Comparison of ENCODE assay signal across 1 cellular context in the genomic region with DNA sequence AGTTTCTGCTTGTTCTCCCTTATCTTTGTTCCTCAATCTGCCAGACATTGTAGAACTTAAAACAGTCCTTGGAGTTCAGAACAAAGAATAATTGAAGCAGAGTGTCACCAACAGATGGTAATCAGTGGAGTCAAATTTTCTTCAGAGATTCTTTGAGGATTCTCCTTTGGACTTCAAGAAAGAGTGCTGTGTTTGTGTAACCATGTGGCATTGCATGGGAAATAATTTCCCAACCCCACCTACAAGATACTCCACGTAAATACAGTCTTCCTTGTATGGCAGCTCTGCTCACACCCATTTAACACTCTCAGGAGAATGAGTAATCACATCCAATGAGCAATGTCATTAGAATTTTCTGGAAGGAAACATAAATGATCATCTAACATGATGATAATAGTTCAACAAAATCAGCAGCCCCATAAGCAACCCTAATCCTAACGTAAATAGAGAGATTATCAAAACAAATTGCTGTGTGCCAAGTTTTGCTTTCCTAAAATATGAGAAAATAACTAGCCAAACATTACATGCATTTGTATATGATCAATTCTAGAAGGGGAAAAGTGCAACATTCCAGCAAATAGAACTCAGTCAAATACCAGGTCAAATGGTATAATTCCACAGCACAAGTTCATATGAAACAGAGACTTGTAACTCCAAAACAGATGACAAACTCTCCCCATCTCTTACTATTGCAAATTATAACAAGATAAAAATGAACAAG.
TF ChIP-seq lines count a peak whose summit lies in the region.

No MANE protein-coding gene starts in this region.

TF ChIP-seq in WTC11, 78 proteins besides CTCF, POLR2A, EP300 and RAD21 (continued from another document):
- TF ChIP-seq, protein P1, sequence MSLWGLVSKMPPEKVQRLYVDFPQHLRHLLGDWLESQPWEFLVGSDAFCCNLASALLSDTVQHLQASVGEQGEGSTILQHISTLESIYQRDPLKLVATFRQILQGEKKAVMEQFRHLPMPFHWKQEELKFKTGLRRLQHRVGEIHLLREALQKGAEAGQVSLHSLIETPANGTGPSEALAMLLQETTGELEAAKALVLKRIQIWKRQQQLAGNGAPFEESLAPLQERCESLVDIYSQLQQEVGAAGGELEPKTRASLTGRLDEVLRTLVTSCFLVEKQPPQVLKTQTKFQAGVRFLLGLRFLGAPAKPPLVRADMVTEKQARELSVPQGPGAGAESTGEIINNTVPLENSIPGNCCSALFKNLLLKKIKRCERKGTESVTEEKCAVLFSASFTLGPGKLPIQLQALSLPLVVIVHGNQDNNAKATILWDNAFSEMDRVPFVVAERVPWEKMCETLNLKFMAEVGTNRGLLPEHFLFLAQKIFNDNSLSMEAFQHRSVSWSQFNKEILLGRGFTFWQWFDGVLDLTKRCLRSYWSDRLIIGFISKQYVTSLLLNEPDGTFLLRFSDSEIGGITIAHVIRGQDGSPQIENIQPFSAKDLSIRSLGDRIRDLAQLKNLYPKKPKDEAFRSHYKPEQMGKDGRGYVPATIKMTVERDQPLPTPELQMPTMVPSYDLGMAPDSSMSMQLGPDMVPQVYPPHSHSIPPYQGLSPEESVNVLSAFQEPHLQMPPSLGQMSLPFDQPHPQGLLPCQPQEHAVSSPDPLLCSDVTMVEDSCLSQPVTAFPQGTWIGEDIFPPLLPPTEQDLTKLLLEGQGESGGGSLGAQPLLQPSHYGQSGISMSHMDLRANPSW (CRISPR knock-in tag; conservative IDR thresholded peaks at IDR 0.05; ENCODE audit: low read depth): no peak
